1 cellular context compared by ENCODE assay signal in genomic region chr2:227772197-227772661, GRCh38.
A peak's percentile ranks its signal among the peaks of the same experiment; 100 is the strongest.
TF ChIP-seq lines count a peak whose summit lies in the region.

No MANE protein-coding gene starts in this region.

TF ChIP-seq in HepG2, 621 proteins besides CTCF, POLR2A, EP300 and RAD21 (continued from another document):
- TF ChIP-seq ZNF687 (CRISPR knock-in tag; IDR thresholded peaks at IDR 0.05) (peak; percentile 32; the same call in 1 of the 2 replicates), MEF2D (CRISPR knock-in tag; IDR thresholded peaks at IDR 0.05) (peak; percentile 51; the same call in 1 of the 2 replicates), MLX (CRISPR knock-in tag; IDR thresholded peaks at IDR 0.05) (peak; percentile 65; the same call in 1 of the 2 replicates), SAP130 (CRISPR knock-in tag; IDR thresholded peaks at IDR 0.05; ENCODE audit: low read depth) (0 out of 2 replicates have a peak, but pooled peaks have one; percentile 14), RARA (CRISPR knock-in tag; IDR thresholded peaks at IDR 0.05) (peak; percentile 65), EHMT2 (IDR thresholded peaks at IDR 0.05; ENCODE audit: borderline replicate concordance, low read depth, low read length) (0 out of 2 replicates have a peak, but pooled peaks have one; percentile 30), TFAP4 (IDR thresholded peaks at IDR 0.05; ENCODE audit: borderline replicate concordance, low read depth) (peak; percentile 61; the same call in 1 of the 2 replicates), GATAD2A (CRISPR knock-in tag; IDR thresholded peaks at IDR 0.05) (peak; percentile 47), ZNF503 (CRISPR knock-in tag; IDR thresholded peaks at IDR 0.05) (peak; percentile 20; the same call in 1 of the 2 replicates), ZBTB49 (CRISPR knock-in tag; IDR thresholded peaks at IDR 0.05; ENCODE audit: borderline replicate concordance) (no peak), HINFP (CRISPR knock-in tag; IDR thresholded peaks at IDR 0.05; ENCODE audit: low read depth) (0 out of 2 replicates have a peak, but pooled peaks have one; percentile 32), PATZ1 (CRISPR knock-in tag; IDR thresholded peaks at IDR 0.05) (no peak), NR2F1 (CRISPR knock-in tag; IDR thresholded peaks at IDR 0.05) (0 out of 4 replicates have a peak, but pooled peaks of 1 of the 2 experiments have one; percentile 25), TCF7L2 (IDR thresholded peaks at IDR 0.05; ENCODE audit: low read depth, low read length) (no peak), CREM (IDR thresholded peaks at IDR 0.05) (peak; percentile 23; the same call in 1 of the 2 replicates), CREM (CRISPR knock-in tag; IDR thresholded peaks at IDR 0.05) (no peak), GABPA (IDR thresholded peaks at IDR 0.05; ENCODE audit: low read depth, low read length) (no peak), GABPA (CRISPR knock-in tag; IDR thresholded peaks at IDR 0.05; ENCODE audit: low read depth) (peak; percentile 9; the same call in 1 of the 2 replicates), ARNTL (CRISPR knock-in tag; IDR thresholded peaks at IDR 0.05) (peak; percentile 77)
